Comparison of ENCODE assay signal across 8 cellular contexts in genomic region chr20:57388953-57389694, GRCh38. TPM values are rescaled to one million over a fixed set of nuclear protein-coding genes. Genes with fewer than 3 reads are reported as not detected.
DNase-seq lines count a peak whose midpoint lies in the region; ATAC-seq and TF ChIP-seq lines count a peak whose summit lies in the region.

No MANE protein-coding gene starts in this region.

- H3K4me3 Mint-ChIP-seq in IgD-negative memory B cell (peak overlapping the region; percentile 87 to 97 (median 96)), activated B cell treated with CpG ODN at 0.5 μM for 24 hours (peak overlapping the region; percentile 85)

- peaks cover 20 to 27% (median 23%) of the 10 kb centered on the region in 3 donors for H3K4me1 Mint-ChIP-seq in IgD-negative memory B cell
- peaks cover 43% of the 10 kb centered on the region for H3K4me1 Mint-ChIP-seq in activated B cell treated with CpG ODN at 0.5 μM for 24 hours

- H3K36me3 Mint-ChIP-seq in IgD-negative memory B cell: peaks cover 4% of the 10 kb centered on the region
- H3K36me3 Mint-ChIP-seq in activated B cell treated with CpG ODN at 0.5 μM for 24 hours (ENCODE audit: low read depth): peaks cover 25% of the 10 kb centered on the region

- peak overlapping the region; percentile 68 to 76 for H3K27ac ChIP-seq in coronary artery

- peak overlapping the region; percentile 97 to 100 (median 99) for H3K27ac Mint-ChIP-seq in IgD-negative memory B cell
- H3K27ac Mint-ChIP-seq in activated B cell treated with CpG ODN at 0.5 μM for 24 hours: peak overlapping the region; percentile 96

- DNase-seq in DMS 273 (lab: John Stamatoyannopoulos, UW; ENCODE audit: unreplicated experiment): peak; percentile 82
- DNase-seq in DMS 273 treated with DMSO at 0.1 percent for 48 hours (lab: John Stamatoyannopoulos, UW): no peak
- peak; percentile 72 for DNase-seq in activated B cell treated with CpG ODN at 0.5 μM for 24 hours
- peak; percentile 85 for DNase-seq in coronary artery (ENCODE audit: low spot score)
- DNase-seq in left kidney (ENCODE audit: low read depth, low spot score): peak; percentile 90
- peak; percentile 73 for DNase-seq in stimulated activated CD4-positive, alpha-beta T cell treated with anti-CD3 and anti-CD28 coated beads, Interleukin-4, amount 100 ng/mL, for 1 hour

- H3K9me3 Mint-ChIP-seq in IgD-negative memory B cell (peaks cover 0 to 1% (median 0%) of the 10 kb centered on the region in 3 donors), activated B cell treated with CpG ODN at 0.5 μM for 24 hours (no peaks in the 10 kb centered on the region)

- CTCF ChIA-PET in activated B cell treated with CpG ODN at 0.5 μM for 24 hours (lab: Charles Lee): interaction anchor here (1.0 to 3.5 kb wide), 11 partner anchors 10 to 109 kb away, joined by 3 to 33 read pairs (median 8); no protein-coding TSS in a partner anchor

- peak overlapping the region; percentile 61 for H3K4me3 ChIP-seq in coronary artery

- POLR2A ChIA-PET in activated B cell treated with CpG ODN at 0.5 μM for 24 hours (lab: Charles Lee): interaction anchor here (0.6 to 7.3 kb wide), 16 partner anchors 12 to 1617 kb away, joined by 3 to 244 read pairs (median 8); partner anchors contain the start of gene ZBP1

- peak; percentile 36 for ATAC-seq in activated B cell treated with CpG ODN at 0.5 μM for 24 hours (ENCODE audit: low read depth)
- ATAC-seq in HG03025 (IDR thresholded peaks at IDR 0.05; ENCODE audit: low FRiP score, unreplicated experiment): no peak

- intact Hi-C loops in activated B cell treated with CpG ODN at 0.5 μM for 24 hours (cut with micrococcal nuclease): loop anchor here (1.0 kb wide), 2 partner anchors 44 to 1263 kb away; no protein-coding TSS in a partner anchor

- H3K27me3 Mint-ChIP-seq in IgD-negative memory B cell (no peaks in the 10 kb centered on the region), activated B cell treated with CpG ODN at 0.5 μM for 24 hours (no peaks in the 10 kb centered on the region)

- no peak for TF ChIP-seq CTCF in activated B cell treated with CpG ODN at 0.5 μM for 24 hours (IDR thresholded peaks at IDR 0.05)
- TF ChIP-seq CTCF in coronary artery (IDR thresholded peaks at IDR 0.05): no peak

RNA-seq across cellular contexts. Expression of gene RBM38, which starts 2.1 kb away (rescaled TPM):
- 39.2 TPM for polyA plus RNA-seq in IgD-negative memory B cell
- total RNA-seq in activated B cell treated with CpG ODN at 0.5 μM for 24 hours: 69.6 and 70.7 TPM in 2 replicates

RNA-seq across cellular contexts. Expression of gene RAE1, which starts 38.1 kb away (rescaled TPM):
- 38.6 TPM for polyA plus RNA-seq in IgD-negative memory B cell
- 35.7 and 36.6 TPM in 2 replicates for total RNA-seq in activated B cell treated with CpG ODN at 0.5 μM for 24 hours

RNA-seq across cellular contexts. Expression of gene SPO11, which starts 59.5 kb away (rescaled TPM):
- not detected for polyA plus RNA-seq in IgD-negative memory B cell
- not detected in 2 replicates for total RNA-seq in activated B cell treated with CpG ODN at 0.5 μM for 24 hours
